Comparison of ENCODE assay signal across 7 cellular contexts in genomic region chr10:87327963-87328362, GRCh38. TPM values are rescaled to one million over a fixed set of nuclear protein-coding genes. Genes with fewer than 3 reads are reported as not detected.
DNase-seq lines count a peak whose midpoint lies in the region; ATAC-seq, FAIRE-seq and TF ChIP-seq lines count a peak whose summit lies in the region.
"Not testable (repeated sequence)": the region's sequence is repeated elsewhere in the genome, so short reads cannot be mapped to it uniquely, and the experiment has no call there.

No MANE protein-coding gene starts in this region.

- H3K9me3 Mint-ChIP-seq in astrocyte (ENCODE audit: unreplicated experiment); osteocyte (ENCODE audit: unreplicated experiment): not testable (repeated sequence)

- BruUV-seq in PC-3 (replicated peaks; lab: Mats Ljungman, UMichigan), result not testable (repeated sequence)

- H3F3A ChIP-seq in PC-3 (ENCODE audit: low read length, unreplicated experiment), result not testable (repeated sequence)

- not testable (repeated sequence) for H3K36me3 ChIP-seq in BJ (ENCODE audit: control insufficient read depth, insufficient read depth, low read length); PC-3 (ENCODE audit: low read depth, low read length); astrocyte (ENCODE audit: insufficient read depth, low read length)

- DNase-seq in BJ (ENCODE audit: low read depth), result peak; percentile 13
- peak; percentile 24 for DNase-seq in HCEC 1CT
- DNase-seq in PC-3; osteocyte (ENCODE audit: extremely low spot score, unreplicated experiment): not testable (repeated sequence)
- peak; percentile 36 for DNase-seq in astrocyte (ENCODE audit: low read depth)
- peak; percentile 18 for DNase-seq in dedifferentiated amniotic fluid mesenchymal stem cell (ENCODE audit: extremely low spot score)
- DNase-seq in fibroblast of villous mesenchyme (ENCODE audit: low read depth), result peak; percentile 5

- not testable (repeated sequence) for H3K27me3 ChIP-seq in BJ (ENCODE audit: control insufficient read depth, insufficient read depth, low read length); PC-3 (ENCODE audit: low read length); astrocyte (ENCODE audit: insufficient read depth, low read length)

- TF ChIP-seq CTCF in BJ (IDR thresholded peaks at IDR 0.05; ENCODE audit: insufficient read depth, low read depth, low read length); PC-3 (conservative IDR thresholded peaks at IDR 0.05; ENCODE audit: low read depth, low read length); astrocyte (IDR thresholded peaks at IDR 0.05; ENCODE audit: insufficient read depth, low read depth, low read length); fibroblast of villous mesenchyme (IDR thresholded peaks at IDR 0.05; ENCODE audit: insufficient read depth, low read depth, low read length); osteocyte (IDR thresholded peaks at IDR 0.05): not testable (repeated sequence)

- H3K27ac Mint-ChIP-seq in astrocyte (ENCODE audit: unreplicated experiment), result not testable (repeated sequence)
- H3K27ac Mint-ChIP-seq in osteocyte (ENCODE audit: unreplicated experiment), result peak overlapping the region; percentile 52

- intact Hi-C loops in PC-3 (cut with micrococcal nuclease), result not testable (repeated sequence)

- H2AFZ ChIP-seq in PC-3 (ENCODE audit: low read length); astrocyte (ENCODE audit: low read depth, low read length): not testable (repeated sequence)

- not testable (repeated sequence) for H3K9me2 ChIP-seq in PC-3 (replicated peaks; ENCODE audit: low read length)

- H3K4me1 ChIP-seq in PC-3 (ENCODE audit: insufficient read depth, low read length); astrocyte (ENCODE audit: insufficient read depth, low read length): not testable (repeated sequence)

- CTCF ChIA-PET in BJ (lab: Yijun Ruan, JAX); PC-3 (lab: Charles Lee): not testable (repeated sequence)

- FAIRE-seq in astrocyte (lab: Jason Lieb, UNC), result not testable (repeated sequence)

- H3K4me1 Mint-ChIP-seq in astrocyte (ENCODE audit: low read depth, unreplicated experiment), result not testable (repeated sequence)
- peaks cover 13% of the 10 kb centered on the region for H3K4me1 Mint-ChIP-seq in osteocyte (ENCODE audit: unreplicated experiment)

- H4K20me1 ChIP-seq in PC-3 (ENCODE audit: low read length); astrocyte (ENCODE audit: insufficient read depth, low read length): not testable (repeated sequence)

- H3K27ac ChIP-seq in PC-3 (ENCODE audit: low read length); astrocyte (ENCODE audit: low read depth, low read length): not testable (repeated sequence)

- not testable (repeated sequence) for H3K9ac ChIP-seq in PC-3 (ENCODE audit: low read length); astrocyte (ENCODE audit: low read length)

- POLR2A ChIA-PET in BJ (lab: Charles Lee); PC-3 (lab: Charles Lee; ENCODE audit: unreplicated experiment): not testable (repeated sequence)

- H3K4me3 Mint-ChIP-seq in astrocyte (ENCODE audit: unreplicated experiment); osteocyte (ENCODE audit: unreplicated experiment): not testable (repeated sequence)

- not testable (repeated sequence) for H3K36me3 Mint-ChIP-seq in astrocyte (ENCODE audit: low read depth, unreplicated experiment); osteocyte (ENCODE audit: unreplicated experiment)

- ATAC-seq in PC-3, result peak; percentile 33

- H3K4me3 ChIP-seq in BJ (ENCODE audit: low read depth, low read length); PC-3 (ENCODE audit: low read length); astrocyte (ENCODE audit: insufficient read depth, low read depth, low read length); fibroblast of villous mesenchyme (ENCODE audit: low read depth, low read length): not testable (repeated sequence)

- not testable (repeated sequence) for H3K27me3 Mint-ChIP-seq in astrocyte (ENCODE audit: low read depth, unreplicated experiment); osteocyte (ENCODE audit: unreplicated experiment)

- H3K4me2 ChIP-seq in PC-3 (ENCODE audit: low read length); astrocyte (ENCODE audit: low read length): not testable (repeated sequence)

- H3K79me2 ChIP-seq in PC-3 (ENCODE audit: low read length); astrocyte (ENCODE audit: insufficient read depth, low read length): not testable (repeated sequence)

- not testable (repeated sequence) for H3K9me3 ChIP-seq in PC-3 (ENCODE audit: low read length); astrocyte (ENCODE audit: insufficient read depth, low read depth, low read length)

RNA-seq across cellular contexts. Expression of gene NUTM2D, which starts 29.6 kb away (rescaled TPM):
- 2.1 and 2.8 TPM in 2 replicates for polyA plus RNA-seq in BJ (2011; rRNA removed)
- polyA minus RNA-seq in BJ (2011; rRNA and poly(A)+ RNA removed), result 1.0 and 1.9 TPM in 2 replicates
- total RNA-seq in PC-3 (2014; rRNA removed) (1.2 TPM in 1 of 2 replicates, not detected in the other), astrocyte (6.2 and 6.9 TPM in 2 replicates), fibroblast of villous mesenchyme (0.43 and 0.97 TPM in 2 replicates), osteocyte (6.8 and 6.9 TPM in 2 replicates)
